Comparison of ENCODE assay signal across 10 cellular contexts in the genomic region with DNA sequence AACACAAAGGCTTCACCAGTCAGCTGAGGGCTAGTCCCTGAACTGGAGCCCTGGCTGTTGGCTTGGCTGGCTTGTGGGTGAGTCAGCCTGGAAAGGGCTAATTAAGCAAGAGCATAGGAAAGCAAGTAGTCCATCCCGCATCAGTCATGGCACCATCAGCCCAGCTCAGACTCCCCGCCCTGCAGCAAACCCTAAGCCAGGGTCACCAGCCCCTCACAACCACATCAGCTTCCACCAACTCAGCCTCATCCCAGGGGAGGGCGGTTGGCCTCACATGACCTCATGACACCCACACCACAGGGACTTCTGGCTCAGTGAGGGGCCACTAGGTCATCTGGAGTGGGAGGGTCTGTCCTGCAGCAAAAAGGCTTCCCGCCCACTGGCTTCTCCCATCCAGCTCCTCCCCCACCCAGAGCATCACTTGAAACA. TPM values are rescaled to one million over a fixed set of nuclear protein-coding genes. Genes with fewer than 3 reads are reported as not detected.
DNase-seq lines count a peak whose midpoint lies in the region; ATAC-seq and TF ChIP-seq lines count a peak whose summit lies in the region.
"Had no signal": no experiment of that assay in that cellular context is flagged by ENCODE, and none has a peak within 500 bp of the region (broad histone marks: within the 10 kb centered on the region; RNA-seq: fewer than 3 reads in every experiment).

No MANE protein-coding gene starts in this region.

- H4K12ac ChIP-seq in trophoblast cell (ENCODE audit: low read depth, low read length), result no peak overlapping the region

- H3K79me2 ChIP-seq in trophoblast cell (ENCODE audit: control insufficient read depth, insufficient read depth, low read length, poor library complexity), result no peaks in the 10 kb centered on the region

- no peak overlapping the region for H4K8ac ChIP-seq in trophoblast cell (ENCODE audit: low read depth, low read length)

- H3K79me1 ChIP-seq in trophoblast cell (ENCODE audit: low read length), result peaks cover 4% of the 10 kb centered on the region

- H3K4me2 ChIP-seq in trophoblast cell (ENCODE audit: low read length), result no peak overlapping the region

- no peaks in the 10 kb centered on the region for H3K27me3 ChIP-seq in trophoblast cell (ENCODE audit: insufficient read depth, low read length)

- no peak overlapping the region for H3K27ac ChIP-seq in trophoblast cell (ENCODE audit: low read depth, low read length)

- H3K14ac ChIP-seq in trophoblast cell (ENCODE audit: low read length), result no peak overlapping the region

- H3K9me3 ChIP-seq in trophoblast cell (ENCODE audit: insufficient read depth, low read depth, low read length), result peaks cover 11% of the 10 kb centered on the region

- H2BK120ac ChIP-seq in trophoblast cell (ENCODE audit: insufficient read depth, low read length, poor library complexity), result no peak overlapping the region

- H3K4me3 ChIP-seq in trophoblast cell (ENCODE audit: low read depth, low read length), result no peak overlapping the region

- no peak overlapping the region for H3K18ac ChIP-seq in trophoblast cell (ENCODE audit: low read length)

- H3K9ac ChIP-seq in trophoblast cell (ENCODE audit: low read length), result no peak overlapping the region

- WGBS in trophoblast cell (ENCODE audit: extremely low coverage, insufficient coverage, insufficient read length), result no CpG with 5 or more reads among the region's 4 CpGs

- H3K23ac ChIP-seq in trophoblast cell (ENCODE audit: low read length), result no peak overlapping the region

- no peak overlapping the region for H4K91ac ChIP-seq in trophoblast cell (ENCODE audit: low read depth, low read length)

- no peak overlapping the region for H2AFZ ChIP-seq in trophoblast cell (ENCODE audit: insufficient read depth, low read length, poor library complexity)

- H2AK5ac ChIP-seq in trophoblast cell (ENCODE audit: low read length), result no peak overlapping the region

- H3K36me3 ChIP-seq in trophoblast cell (ENCODE audit: control insufficient read depth in 1 of 2, insufficient read depth in 2 of 2, low read length in 2 of 2), result peaks cover 61 to 62% of the 10 kb centered on the region in 2 experiments

- H3K4me1 ChIP-seq in trophoblast cell (ENCODE audit: control insufficient read depth in 1 of 2, insufficient read depth in 2 of 2, low read length in 2 of 2), result peaks cover 29 to 30% of the 10 kb centered on the region in 2 experiments

- DNase-seq in ELR (ENCODE audit: low read depth) (peak; percentile 84), fibroblast of gingiva (ENCODE audit: low read depth) (peak; percentile 82), trophoblast cell (peak; percentile 34 to 36), DMS114 treated with DMSO at 0.1 percent for 48 hours (lab: John Stamatoyannopoulos, UW; ENCODE audit: unreplicated experiment) (no peak), Kasumi-1 (lab: John Stamatoyannopoulos, UW) (no peak)
- DNase-seq: activated CD4-positive, alpha-beta T cell treated with anti-CD3 and anti-CD28 coated beads for 1 hour; naive B cell had no signal

- H2BK5ac ChIP-seq in trophoblast cell (ENCODE audit: low read depth, low read length, poor library complexity), result no peak overlapping the region

- H2BK12ac ChIP-seq in trophoblast cell (ENCODE audit: low read length), result no peak overlapping the region

- no peak overlapping the region for H3K4ac ChIP-seq in trophoblast cell (ENCODE audit: low read depth, low read length)

- ATAC-seq in SK-N-SH treated with all-trans-retinoic acid at 6 μM for 48 hours (peak; percentile 90), HG02981 (IDR thresholded peaks at IDR 0.05; ENCODE audit: unreplicated experiment) (no peak), HG03097 (IDR thresholded peaks at IDR 0.05; ENCODE audit: low FRiP score, unreplicated experiment) (no peak)

TF ChIP-seq in SK-N-SH treated with all-trans-retinoic acid at 6 μM for 48 hours, 23 proteins besides CTCF, POLR2A, EP300 and RAD21:
- TF ChIP-seq BACH2 (CRISPR knock-in tag; IDR thresholded peaks at IDR 0.05; ENCODE audit: borderline replicate concordance) (no peak), ESRRG (CRISPR knock-in tag; IDR thresholded peaks at IDR 0.05) (no peak), TSHZ2 (CRISPR knock-in tag; IDR thresholded peaks at IDR 0.05) (no peak), RARB (CRISPR knock-in tag; IDR thresholded peaks at IDR 0.05) (no peak)

RNA-seq across cellular contexts. Expression of gene SPATC1L, which starts 7.0 kb away (rescaled TPM):
- 22.3 and 23.2 TPM in 2 replicates for polyA plus RNA-seq in trophoblast cell (2013)

RNA-seq across cellular contexts. Expression of gene FTCD, which starts 35.9 kb away (rescaled TPM):
- polyA plus RNA-seq in trophoblast cell (2013), result 1.0 and 1.4 TPM in 2 replicates

RNA-seq across cellular contexts. Expression of gene LSS, which starts 37.3 kb away (rescaled TPM):
- 63.4 and 64.5 TPM in 2 replicates for polyA plus RNA-seq in trophoblast cell (2013)

Comparison
In these comparisons a context has a peak if more than half of its experiments do, and no peak if none do; other contexts are left out.
1. DNase-seq: peak in ELR (single experiment), fibroblast of gingiva (single experiment) and trophoblast cell (2 of 2); none in DMS114 treated with DMSO at 0.1 percent for 48 hours (single experiment) and Kasumi-1 (0 of 2).